ENCODE assay signal across 8 cellular contexts in genomic region chr14:99602788-99603415, GRCh38. TPM values are rescaled to one million over a fixed set of nuclear protein-coding genes. Genes with fewer than 3 reads are reported as not detected.
DNase-seq lines count a peak whose midpoint lies in the region; ATAC-seq and TF ChIP-seq lines count a peak whose summit lies in the region.

No MANE protein-coding gene starts in this region.

- H3K9me3 ChIP-seq in iPS-18c (ENCODE audit: control insufficient read depth, insufficient read depth, low read length) (no peaks in the 10 kb centered on the region), spleen (no peaks in the 10 kb centered on the region)

- H3K27me3 Mint-ChIP-seq in activated CD8-positive, alpha-beta T cell treated with anti-CD3 and anti-CD28 coated beads, Interleukin-2, amount 10 ng/mL, durations not matched to agents 7 days and 5 days (ENCODE audit: low read depth) = peaks cover 8% of the 10 kb centered on the region

- DNase-seq in NCI-H1417 (lab: John Stamatoyannopoulos, UW) (peak in 2 of 3 experiments; percentile 48 to 56), NCI-H1417 treated with DMSO at 0.1 percent for 48 hours (lab: John Stamatoyannopoulos, UW) (no peak), spleen (peak; percentile 83), inferior parietal cortex (ENCODE audit: extremely low spot score) (no peak)
- no peak for DNase-seq in activated CD8-positive, alpha-beta T cell treated with anti-CD3 and anti-CD28 coated beads, Interleukin-2, amount 10 ng/mL, durations not matched to agents 7 days and 5 days

- TF ChIP-seq POLR2A in spleen (IDR thresholded peaks at IDR 0.05) = no peak

- peaks cover 31 to 78% (median 61%) of the 10 kb centered on the region in 6 donors for H3K4me1 ChIP-seq in spleen

- peak overlapping the region in 5 of 8 donors; percentile 16 to 78 (median 54) for H3K27ac ChIP-seq in spleen

- TF ChIP-seq CTCF in spleen (IDR thresholded peaks at IDR 0.05 in 8 of 11, conservative IDR thresholded peaks at IDR 0.05 in 3 of 11) = no peak

- H3K27me3 ChIP-seq in spleen (replicated peaks in 1 of 7) = peaks cover 0 to 42% (median 0%) of the 10 kb centered on the region in 7 donors

- intact Hi-C loops in spleen (cut with DNase I; ENCODE audit: low total_unique reads) = no loop called here

- CTCF ChIA-PET in activated CD8-positive, alpha-beta T cell treated with anti-CD3 and anti-CD28 coated beads, Interleukin-2, amount 10 ng/mL, durations not matched to agents 7 days and 5 days (lab: Charles Lee) = interaction anchor here (1.3 kb wide), 1 partner anchor 80 kb away, joined by 3 read pairs; no protein-coding TSS in a partner anchor

- peak overlapping the region; percentile 58 for H3K4me3 Mint-ChIP-seq in activated CD8-positive, alpha-beta T cell treated with anti-CD3 and anti-CD28 coated beads, Interleukin-2, amount 10 ng/mL, durations not matched to agents 7 days and 5 days

- peaks cover 19% of the 10 kb centered on the region for H3K4me1 Mint-ChIP-seq in activated CD8-positive, alpha-beta T cell treated with anti-CD3 and anti-CD28 coated beads, Interleukin-2, amount 10 ng/mL, durations not matched to agents 7 days and 5 days (ENCODE audit: low read depth)

- 28 to 69% (median 33%) methylated on average over 12 to 53 of the region's 53 CpGs for WGBS in spleen, 5 donors

- H3K4me3 ChIP-seq in iPS-18c (ENCODE audit: insufficient read depth, low read depth, low read length) = peak overlapping the region; percentile 74
- H3K4me3 ChIP-seq in spleen = peak overlapping the region in 7 of 8 donors; percentile 22 to 99 (median 73)

- no peak for ATAC-seq in activated CD8-positive, alpha-beta T cell treated with anti-CD3 and anti-CD28 coated beads, Interleukin-2, amount 10 ng/mL, durations not matched to agents 7 days and 5 days
- ATAC-seq in HG02973 (IDR thresholded peaks at IDR 0.05; ENCODE audit: unreplicated experiment) (no peak), GM21723 (IDR thresholded peaks at IDR 0.05; ENCODE audit: unreplicated experiment) (no peak)

- H3K36me3 ChIP-seq in spleen = no peaks in the 10 kb centered on the region

- no peak overlapping the region for H3K27ac Mint-ChIP-seq in activated CD8-positive, alpha-beta T cell treated with anti-CD3 and anti-CD28 coated beads, Interleukin-2, amount 10 ng/mL, durations not matched to agents 7 days and 5 days

- no peaks in the 10 kb centered on the region for H3K36me3 Mint-ChIP-seq in activated CD8-positive, alpha-beta T cell treated with anti-CD3 and anti-CD28 coated beads, Interleukin-2, amount 10 ng/mL, durations not matched to agents 7 days and 5 days (ENCODE audit: low read depth)

- H3K9me3 Mint-ChIP-seq in activated CD8-positive, alpha-beta T cell treated with anti-CD3 and anti-CD28 coated beads, Interleukin-2, amount 10 ng/mL, durations not matched to agents 7 days and 5 days (ENCODE audit: insufficient read depth) = no peaks in the 10 kb centered on the region

- POLR2A ChIA-PET in activated CD8-positive, alpha-beta T cell treated with anti-CD3 and anti-CD28 coated beads, Interleukin-2, amount 10 ng/mL, durations not matched to agents 7 days and 5 days (lab: Charles Lee) = interaction anchor here (0.6 to 1.3 kb wide), 3 partner anchors 13 to 123 kb away, joined by 3 to 6 read pairs (median 3); no protein-coding TSS in a partner anchor

RNA-seq across cellular contexts. Expression of gene CCDC85C, which starts 1.1 kb away (rescaled TPM):
- total RNA-seq in activated CD8-positive, alpha-beta T cell treated with anti-CD3 and anti-CD28 coated beads, Interleukin-2, amount 10 ng/mL, durations not matched to agents 7 days and 5 days = 1 to 10 TPM; 7.5 to 8.9 TPM
- 10 to 100 TPM in 4 of 7 donors, 1 to 10 TPM in 3; 6.0 to 12.4 (median 11.3) TPM for total RNA-seq in spleen
- 1 to 10 TPM; 1.6 to 6.5 (median 1.9) TPM for polyA plus RNA-seq in spleen

RNA-seq across cellular contexts. Expression of gene HHIPL1, which starts 42.0 kb away (rescaled TPM):
- total RNA-seq in activated CD8-positive, alpha-beta T cell treated with anti-CD3 and anti-CD28 coated beads, Interleukin-2, amount 10 ng/mL, durations not matched to agents 7 days and 5 days = not detected
- 1 to 10 TPM; 1.8 to 4.2 (median 2.8) TPM for total RNA-seq in spleen
- polyA plus RNA-seq in spleen = under 1 TPM; 0.43 to 0.67 (median 0.64) TPM

Comparison
In these comparisons a context has a peak if more than half of its experiments do, and no peak if none do; other contexts are left out.
1. DNase-seq: peak in NCI-H1417 (2 of 3) and spleen (single experiment); none in NCI-H1417 treated with DMSO at 0.1 percent for 48 hours (single experiment), activated CD8-positive, alpha-beta T cell treated with anti-CD3 and anti-CD28 coated beads, Interleukin-2, amount 10 ng/mL, durations not matched to agents 7 days and 5 days (single experiment) and inferior parietal cortex (single experiment).